Comparison of ENCODE assay signal across 8 cellular contexts in genomic region chr10:4656576-4657194, GRCh38.
DNase-seq lines count a peak whose midpoint lies in the region; ATAC-seq, FAIRE-seq and TF ChIP-seq lines count a peak whose summit lies in the region.

No MANE protein-coding gene starts in this region.

- H3K9me3 ChIP-seq in hepatocyte (ENCODE audit: low read depth), result no peaks in the 10 kb centered on the region

- DNase-seq in DMS53 (lab: John Stamatoyannopoulos, UW) (peak; percentile 82), RCC 7860 (ENCODE audit: low spot score) (peak; percentile 54), astrocyte of the cerebellum (ENCODE audit: low read depth) (peak; percentile 65), hepatocyte (ENCODE audit: low spot score) (peak; percentile 83)
- peak; percentile 35 for DNase-seq in stimulated activated CD4-positive, alpha-beta T cell treated with anti-CD3 and anti-CD28 coated beads, Interleukin-12 subunit alpha, Interleukin-12 subunit beta, amount 100 ng/mL, for 4 hours

- in situ Hi-C loops in astrocyte of the cerebellum (cut with HindIII; ENCODE audit: low sequenced_read_pairs), result loop anchor here (5.0 kb wide), 1 partner anchor 34 kb away; no protein-coding TSS in a partner anchor

- H4K20me1 ChIP-seq in hepatocyte (ENCODE audit: insufficient read depth, poor library complexity, severe bottlenecking), result no peaks in the 10 kb centered on the region

- FAIRE-seq in RCC 7860 (lab: Jason Lieb, UNC), result peak; percentile 60

- no peak overlapping the region for H2AFZ ChIP-seq in hepatocyte

- H3K79me2 ChIP-seq in hepatocyte, result no peaks in the 10 kb centered on the region

- ATAC-seq in HG03354 (IDR thresholded peaks at IDR 0.05; ENCODE audit: poor library complexity, severe bottlenecking, unreplicated experiment) (peak; percentile 57), GM21360 (IDR thresholded peaks at IDR 0.05; ENCODE audit: unreplicated experiment) (no peak), GM18858 (IDR thresholded peaks at IDR 0.05; ENCODE audit: unreplicated experiment) (no peak)

- no peak overlapping the region for H3K27ac ChIP-seq in hepatocyte

- H3K9me2 ChIP-seq in hepatocyte (replicated peaks; ENCODE audit: insufficient read depth), result no peaks in the 10 kb centered on the region

- H3K4me1 ChIP-seq in hepatocyte (ENCODE audit: insufficient read depth), result peaks cover 13% of the 10 kb centered on the region

- no peaks in the 10 kb centered on the region for H3K36me3 ChIP-seq in hepatocyte (replicated peaks; ENCODE audit: insufficient read depth, low read depth)

- no peaks in the 10 kb centered on the region for H3K27me3 ChIP-seq in hepatocyte

- WGBS in hepatocyte (ENCODE audit: low lambda C conversion rate, missing lambda C conversion rate), result 23% methylated on average over 7 of the region's 7 CpGs

- H3K4me3 ChIP-seq in astrocyte of the cerebellum (ENCODE audit: low read depth, low read length) (no peak overlapping the region), hepatocyte (no peak overlapping the region)

- H3K4me2 ChIP-seq in hepatocyte, result no peak overlapping the region

- TF ChIP-seq CTCF in astrocyte of the cerebellum (IDR thresholded peaks at IDR 0.05; ENCODE audit: low read depth, low read length, missing control alignments) (peak; percentile 89), hepatocyte (IDR thresholded peaks at IDR 0.05; ENCODE audit: poor library complexity) (peak; percentile 94)
